ENCODE assay signal across 17 cellular contexts in the genomic region with DNA sequence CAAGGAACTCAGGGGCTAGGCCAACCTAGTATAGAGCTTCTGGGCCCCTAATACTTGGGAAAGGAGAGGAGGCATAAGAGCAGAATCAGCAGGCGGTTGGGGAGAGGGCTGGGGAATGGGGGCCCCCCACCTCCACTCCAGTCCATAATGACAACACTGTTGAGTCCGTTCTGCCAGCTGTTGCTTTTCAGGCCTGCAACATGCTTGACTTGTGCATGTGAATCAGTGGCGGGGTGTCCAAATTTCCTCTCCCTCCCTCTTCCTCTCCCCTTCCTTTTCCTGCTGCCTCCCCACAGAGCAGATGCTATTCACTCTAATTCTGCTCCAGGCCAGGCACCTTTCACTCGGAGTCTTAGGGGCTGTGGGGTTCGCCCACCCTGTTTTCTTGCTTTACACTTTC.
"Had no signal": no experiment of that assay in that cellular context is flagged by ENCODE, and none has a peak within 500 bp of the region (broad histone marks: within the 10 kb centered on the region; RNA-seq: fewer than 3 reads in every experiment).

No MANE protein-coding gene starts in this region.

- H3K27me3 ChIP-seq: hepatocyte, testis, upper lobe of left lung had no signal

- DNase-seq: activated B cell treated with CpG ODN at 0.5 μM for 24 hours; activated CD4-positive, alpha-beta T cell treated with anti-CD3 and anti-CD28 coated beads, Interleukin-2, amount 10 ng/mL, durations not matched to agents 7 days and 5 days; activated naive CD4-positive, alpha-beta T cell treated with Interleukin-2 at 50 U/mL for 16 hours; anterior cingulate cortex; cerebellar nuclear complex; effector memory CD4-positive, alpha-beta T cell; left ventricle myocardium inferior; naive thymus-derived CD8-positive, alpha-beta T cell; small intestine; stimulated activated naive CD8-positive, alpha-beta T cell treated with anti-CD3 and anti-CD28 coated beads, Interleukin-15, amount 100 ng/mL, for 72 hours; T-helper 17 cell; testis had no signal

- H3K4me3 Mint-ChIP-seq: activated B cell treated with CpG ODN at 0.5 μM for 24 hours; activated CD4-positive, alpha-beta T cell treated with anti-CD3 and anti-CD28 coated beads, Interleukin-2, amount 10 ng/mL, durations not matched to agents 7 days and 5 days; activated T-helper 17 cell treated with anti-CD3 and anti-CD28 coated beads, Interleukin-2, amount 50 U/mL, for 72 hours; memory B cell; naive thymus-derived CD8-positive, alpha-beta T cell; stimulated activated naive CD8-positive, alpha-beta T cell treated with anti-CD3 and anti-CD28 coated beads, Interleukin-15, amount 100 ng/mL, for 72 hours; T-helper 17 cell had no signal

- H3K4me2 ChIP-seq: hepatocyte had no signal

- H3K4me1 ChIP-seq: testis, upper lobe of left lung had no signal

- H3K27me3 Mint-ChIP-seq: activated B cell treated with CpG ODN at 0.5 μM for 24 hours; activated CD4-positive, alpha-beta T cell treated with anti-CD3 and anti-CD28 coated beads, Interleukin-2, amount 10 ng/mL, durations not matched to agents 7 days and 5 days; activated T-helper 17 cell treated with anti-CD3 and anti-CD28 coated beads, Interleukin-2, amount 50 U/mL, for 72 hours; memory B cell; naive thymus-derived CD8-positive, alpha-beta T cell; stimulated activated naive CD8-positive, alpha-beta T cell treated with anti-CD3 and anti-CD28 coated beads, Interleukin-15, amount 100 ng/mL, for 72 hours; T-helper 17 cell had no signal

- H3K4me1 Mint-ChIP-seq: activated B cell treated with CpG ODN at 0.5 μM for 24 hours; activated CD4-positive, alpha-beta T cell treated with anti-CD3 and anti-CD28 coated beads, Interleukin-2, amount 10 ng/mL, durations not matched to agents 7 days and 5 days; activated T-helper 17 cell treated with anti-CD3 and anti-CD28 coated beads, Interleukin-2, amount 50 U/mL, for 72 hours; memory B cell; naive thymus-derived CD8-positive, alpha-beta T cell; stimulated activated naive CD8-positive, alpha-beta T cell treated with anti-CD3 and anti-CD28 coated beads, Interleukin-15, amount 100 ng/mL, for 72 hours; T-helper 17 cell had no signal

- H3K9me3 ChIP-seq: left ventricle myocardium inferior, testis, upper lobe of left lung had no signal

- H3K79me2 ChIP-seq: hepatocyte had no signal

- H3K9me3 Mint-ChIP-seq: activated B cell treated with CpG ODN at 0.5 μM for 24 hours; activated CD4-positive, alpha-beta T cell treated with anti-CD3 and anti-CD28 coated beads, Interleukin-2, amount 10 ng/mL, durations not matched to agents 7 days and 5 days; activated T-helper 17 cell treated with anti-CD3 and anti-CD28 coated beads, Interleukin-2, amount 50 U/mL, for 72 hours; memory B cell; naive thymus-derived CD8-positive, alpha-beta T cell; stimulated activated naive CD8-positive, alpha-beta T cell treated with anti-CD3 and anti-CD28 coated beads, Interleukin-15, amount 100 ng/mL, for 72 hours had no signal

- H3K4me3 ChIP-seq: hepatocyte, left ventricle myocardium inferior, testis, upper lobe of left lung had no signal

- H3K27ac Mint-ChIP-seq: activated B cell treated with CpG ODN at 0.5 μM for 24 hours; activated CD4-positive, alpha-beta T cell treated with anti-CD3 and anti-CD28 coated beads, Interleukin-2, amount 10 ng/mL, durations not matched to agents 7 days and 5 days; activated T-helper 17 cell treated with anti-CD3 and anti-CD28 coated beads, Interleukin-2, amount 50 U/mL, for 72 hours; memory B cell; T-helper 17 cell had no signal

- ATAC-seq: activated T-helper 17 cell treated with anti-CD3 and anti-CD28 coated beads, Interleukin-2, amount 50 U/mL, for 72 hours; naive thymus-derived CD8-positive, alpha-beta T cell; stimulated activated naive CD8-positive, alpha-beta T cell treated with anti-CD3 and anti-CD28 coated beads, Interleukin-15, amount 100 ng/mL, for 72 hours; T-helper 17 cell had no signal

- H3K27ac ChIP-seq: epithelial cell of prostate, hepatocyte, testis, upper lobe of left lung had no signal

- H2AFZ ChIP-seq: hepatocyte had no signal
